18 cellular contexts compared by ENCODE assay signal in genomic region chrX:15881498-15881897, GRCh38.
"Had no signal": no experiment of that assay in that cellular context is flagged by ENCODE, and none has a peak within 500 bp of the region (broad histone marks: within the 10 kb centered on the region; RNA-seq: fewer than 3 reads in every experiment).

No MANE protein-coding gene starts in this region.

- H3K27me3 ChIP-seq: left lung, neural progenitor cell, ovary, right atrium auricular region, tibial artery, upper lobe of left lung had no signal

- ATAC-seq: effector memory CD8-positive, alpha-beta T cell; gastrocnemius medialis; heart right ventricle; left lung; lower lobe of right lung; natural killer cell treated with Interleukin-12 subunit alpha and Interleukin-12 subunit beta and Interleukin-15 and Interleukin-18, amount 100 ng/mL, for 72 hours had no signal

- DNase-seq: effector memory CD8-positive, alpha-beta T cell; gastrocnemius medialis; heart right ventricle; islet precursor cell; left lung; lower lobe of right lung; nucleus accumbens; ovary; stimulated activated CD4-positive, alpha-beta T cell treated with anti-CD3 and anti-CD28 coated beads, Interleukin-2, amount 100 ng/mL, for 48 hours; stimulated activated naive CD4-positive, alpha-beta T cell treated with Interleukin-2 at 50 U/mL for 16 hours; tibial artery; upper lobe of left lung had no signal

- H3K36me3 ChIP-seq: esophagus muscularis mucosa, gastrocnemius medialis, heart right ventricle, left lung, lower lobe of right lung, neural progenitor cell, ovary, right atrium auricular region, tibial artery, upper lobe of left lung had no signal

- H2AFZ ChIP-seq: neural progenitor cell had no signal

- H3K9me3 ChIP-seq: gastrocnemius medialis, left lung, lower lobe of right lung, ovary had no signal

- H3K4me3 ChIP-seq: esophagus muscularis mucosa, gastrocnemius medialis, heart right ventricle, left lung, lower lobe of right lung, neural progenitor cell, ovary, right atrium auricular region, smooth muscle cell, tibial artery, upper lobe of left lung had no signal

- H3K4me1 ChIP-seq: esophagus muscularis mucosa, left lung, lower lobe of right lung, neural progenitor cell, right atrium auricular region, tibial artery, upper lobe of left lung had no signal

- H3K4me2 ChIP-seq: neural progenitor cell, smooth muscle cell had no signal

- H3K27ac ChIP-seq: epithelial cell of prostate, esophagus muscularis mucosa, gastrocnemius medialis, heart right ventricle, left lung, lower lobe of right lung, neural progenitor cell, ovary, right atrium auricular region, tibial artery, upper lobe of left lung had no signal
